Comparison of ENCODE assay signal across 2 cellular contexts in the genomic region with DNA sequence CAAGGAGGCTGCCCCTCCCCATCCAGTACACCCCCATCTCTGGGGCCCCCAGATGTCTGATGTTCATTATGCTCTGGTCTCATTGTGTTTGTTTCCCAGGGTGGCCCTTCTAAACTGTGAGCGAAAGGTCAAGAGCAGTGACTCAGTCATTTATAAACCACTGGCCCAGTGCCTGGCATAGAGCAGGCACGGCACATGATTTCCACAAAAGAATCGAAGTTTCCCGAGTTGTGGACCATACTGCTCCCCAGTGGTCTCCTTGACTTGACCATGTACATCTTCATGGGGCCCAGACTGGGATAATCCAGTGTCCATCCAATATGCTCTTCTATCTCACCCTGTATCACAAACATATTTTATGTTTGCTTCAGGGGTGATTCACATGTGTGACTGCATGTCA.
A peak's percentile ranks its signal among the peaks of the same experiment; 100 is the strongest.
TF ChIP-seq lines count a peak whose summit lies in the region.

No MANE protein-coding gene starts in this region.

TF ChIP-seq in A549, 52 proteins besides CTCF, POLR2A, EP300 and RAD21 (continued from another document and continues in another):
- TF ChIP-seq BCL3 (IDR thresholded peaks at IDR 0.05) (no peak), CHD2 (IDR thresholded peaks at IDR 0.05; ENCODE audit: low read length, partially characterized antibody) (no peak), MYC (IDR thresholded peaks at IDR 0.05; ENCODE audit: borderline replicate concordance, low read length) (no peak), MAFK (IDR thresholded peaks at IDR 0.05; ENCODE audit: partially characterized antibody) (no peak), NPAS2 (CRISPR knock-in tag; IDR thresholded peaks at IDR 0.05; ENCODE audit: borderline replicate concordance) (no peak), RFX5 (IDR thresholded peaks at IDR 0.05) (no peak), HMGXB4 (CRISPR knock-in tag; IDR thresholded peaks at IDR 0.05; ENCODE audit: borderline replicate concordance) (no peak), HOXB5 (CRISPR knock-in tag; IDR thresholded peaks at IDR 0.05) (no peak), FOXS1 (CRISPR knock-in tag; IDR thresholded peaks at IDR 0.05) (no peak), POLR2AphosphoS2 (conservative IDR thresholded peaks at IDR 0.05; ENCODE audit: low read length) (no peak), KDM1A (IDR thresholded peaks at IDR 0.05; ENCODE audit: low read depth) (no peak), ESRRA (IDR thresholded peaks at IDR 0.05; ENCODE audit: borderline replicate concordance, low read length) (no peak), KDM5A (IDR thresholded peaks at IDR 0.05) (no peak), RCOR1 (IDR thresholded peaks at IDR 0.05; ENCODE audit: low read depth, low read length) (no peak), PBX3 (IDR thresholded peaks at IDR 0.05) (no peak), NR3C1 (IDR thresholded peaks at IDR 0.05) (no peak), JUN (IDR thresholded peaks at IDR 0.05) (no peak; a peak in 1 of 5 replicates), BHLHE40 (IDR thresholded peaks at IDR 0.05; ENCODE audit: low read depth, low read length) (no peak), RARB (CRISPR knock-in tag; IDR thresholded peaks at IDR 0.05) (no peak), EHMT2 (IDR thresholded peaks at IDR 0.05; ENCODE audit: low read depth) (no peak), ZFP36 (IDR thresholded peaks at IDR 0.05; ENCODE audit: borderline replicate concordance, partially characterized antibody) (no peak), USF2 (IDR thresholded peaks at IDR 0.05) (no peak), HEYL (CRISPR knock-in tag; IDR thresholded peaks at IDR 0.05) (no peak), JUNB (IDR thresholded peaks at IDR 0.05) (peak; percentile 49; the same call in 1 of the 2 replicates), SMC3 (IDR thresholded peaks at IDR 0.05) (peak; percentile 67; the same call in 2 of the 3 replicates), PHF8 (IDR thresholded peaks at IDR 0.05; ENCODE audit: borderline replicate concordance, low read depth) (no peak), TFCP2L1 (CRISPR knock-in tag; IDR thresholded peaks at IDR 0.05) (no peak), HES2 (IDR thresholded peaks at IDR 0.05) (no peak), MAZ (IDR thresholded peaks at IDR 0.05; ENCODE audit: borderline replicate concordance, low read depth, low read length) (no peak)
- TF ChIP-seq, protein P1, sequence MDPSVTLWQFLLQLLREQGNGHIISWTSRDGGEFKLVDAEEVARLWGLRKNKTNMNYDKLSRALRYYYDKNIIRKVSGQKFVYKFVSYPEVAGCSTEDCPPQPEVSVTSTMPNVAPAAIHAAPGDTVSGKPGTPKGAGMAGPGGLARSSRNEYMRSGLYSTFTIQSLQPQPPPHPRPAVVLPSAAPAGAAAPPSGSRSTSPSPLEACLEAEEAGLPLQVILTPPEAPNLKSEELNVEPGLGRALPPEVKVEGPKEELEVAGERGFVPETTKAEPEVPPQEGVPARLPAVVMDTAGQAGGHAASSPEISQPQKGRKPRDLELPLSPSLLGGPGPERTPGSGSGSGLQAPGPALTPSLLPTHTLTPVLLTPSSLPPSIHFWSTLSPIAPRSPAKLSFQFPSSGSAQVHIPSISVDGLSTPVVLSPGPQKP (IDR thresholded peaks at IDR 0.05; ENCODE audit: low read depth, low read length), result no peak

TF ChIP-seq in HCT116, 20 proteins besides CTCF, POLR2A, EP300 and RAD21 (continued from another document):
- TF ChIP-seq, protein P2, sequence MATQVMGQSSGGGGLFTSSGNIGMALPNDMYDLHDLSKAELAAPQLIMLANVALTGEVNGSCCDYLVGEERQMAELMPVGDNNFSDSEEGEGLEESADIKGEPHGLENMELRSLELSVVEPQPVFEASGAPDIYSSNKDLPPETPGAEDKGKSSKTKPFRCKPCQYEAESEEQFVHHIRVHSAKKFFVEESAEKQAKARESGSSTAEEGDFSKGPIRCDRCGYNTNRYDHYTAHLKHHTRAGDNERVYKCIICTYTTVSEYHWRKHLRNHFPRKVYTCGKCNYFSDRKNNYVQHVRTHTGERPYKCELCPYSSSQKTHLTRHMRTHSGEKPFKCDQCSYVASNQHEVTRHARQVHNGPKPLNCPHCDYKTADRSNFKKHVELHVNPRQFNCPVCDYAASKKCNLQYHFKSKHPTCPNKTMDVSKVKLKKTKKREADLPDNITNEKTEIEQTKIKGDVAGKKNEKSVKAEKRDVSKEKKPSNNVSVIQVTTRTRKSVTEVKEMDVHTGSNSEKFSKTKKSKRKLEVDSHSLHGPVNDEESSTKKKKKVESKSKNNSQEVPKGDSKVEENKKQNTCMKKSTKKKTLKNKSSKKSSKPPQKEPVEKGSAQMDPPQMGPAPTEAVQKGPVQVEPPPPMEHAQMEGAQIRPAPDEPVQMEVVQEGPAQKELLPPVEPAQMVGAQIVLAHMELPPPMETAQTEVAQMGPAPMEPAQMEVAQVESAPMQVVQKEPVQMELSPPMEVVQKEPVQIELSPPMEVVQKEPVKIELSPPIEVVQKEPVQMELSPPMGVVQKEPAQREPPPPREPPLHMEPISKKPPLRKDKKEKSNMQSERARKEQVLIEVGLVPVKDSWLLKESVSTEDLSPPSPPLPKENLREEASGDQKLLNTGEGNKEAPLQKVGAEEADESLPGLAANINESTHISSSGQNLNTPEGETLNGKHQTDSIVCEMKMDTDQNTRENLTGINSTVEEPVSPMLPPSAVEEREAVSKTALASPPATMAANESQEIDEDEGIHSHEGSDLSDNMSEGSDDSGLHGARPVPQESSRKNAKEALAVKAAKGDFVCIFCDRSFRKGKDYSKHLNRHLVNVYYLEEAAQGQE (IDR thresholded peaks at IDR 0.05; ENCODE audit: low read depth), result no peak
- TF ChIP-seq TCF7L2 (IDR thresholded peaks at IDR 0.05; ENCODE audit: borderline replicate concordance, extremely low read depth, insufficient read depth, insufficient read length) (peak; percentile 34), MAX (IDR thresholded peaks at IDR 0.05) (0 out of 2 replicates have a peak, but pooled peaks have one; percentile 47), ZFX (IDR thresholded peaks at IDR 0.05) (no peak), EZH2 (IDR thresholded peaks at IDR 0.05) (no peak), ATF3 (IDR thresholded peaks at IDR 0.05) (no peak), ELF1 (IDR thresholded peaks at IDR 0.05; ENCODE audit: borderline replicate concordance, low read depth) (no peak), SRF (IDR thresholded peaks at IDR 0.05; ENCODE audit: low read depth) (no peak)
